29 cellular contexts compared by ENCODE assay signal in genomic region chr4:73034896-73035295, GRCh38.
"Had no signal": no experiment of that assay in that cellular context is flagged by ENCODE, and none has a peak within 500 bp of the region (broad histone marks: within the 10 kb centered on the region; RNA-seq: fewer than 3 reads in every experiment).

No MANE protein-coding gene starts in this region.

- H3K4me3 ChIP-seq: gastrocnemius medialis, psoas muscle, sigmoid colon, tibial nerve had no signal

- DNase-seq: activated CD4-positive, alpha-beta T cell treated with anti-CD3 and anti-CD28 coated beads for 4 hours; activated CD4-positive, alpha-beta T cell treated with anti-CD3 and anti-CD28 coated beads, Interleukin-2, amount 50 U/mL, for 4 hours; activated effector memory CD4-positive, alpha-beta T cell treated with Interleukin-2 at 50 U/mL for 16 hours; activated naive CD4-positive, alpha-beta T cell treated with Interleukin-2 at 50 U/mL for 16 hours; amniotic stem cell; central memory CD4-positive, alpha-beta T cell; gastrocnemius medialis; glutamatergic neuron; kidney; left colon; mammary epithelial cell; naive thymus-derived CD8-positive, alpha-beta T cell; occipital lobe; psoas muscle; sigmoid colon; stimulated activated CD4-positive, alpha-beta T cell treated with anti-CD3 and anti-CD28 coated beads, Interleukin-15, amount 100 ng/mL, for 24 hours; stimulated activated CD4-positive, alpha-beta T cell treated with anti-CD3 and anti-CD28 coated beads, Interleukin-2, amount 100 ng/mL, for 24 hours; stimulated activated naive B cell treated with anti-CD40 and anti-IgM and Interleukin-4, amounts not matched to agents 10 μg/mL and 1 μg/mL and 100 μg/mL, for 72 hours; SW 1271; T-helper 9 cell had no signal

- H3K79me2 ChIP-seq: parathyroid adenoma had no signal

- H2AFZ ChIP-seq: parathyroid adenoma had no signal

- FAIRE-seq: astrocyte, kidney, TTC549 had no signal

- H3K27ac ChIP-seq: gastrocnemius medialis, parathyroid adenoma, psoas muscle, sigmoid colon, tibial nerve, VCaP had no signal

- H3K27ac Mint-ChIP-seq: activated naive CD8-positive, alpha-beta T cell; dendritic cell treated with granulocyte-macrophage colony-stimulating factor and Interleukin-4, amounts not matched to agents 40 ng/mL and 50 ng/mL, for 4 days; naive thymus-derived CD8-positive, alpha-beta T cell; stimulated activated naive B cell treated with anti-CD40 and anti-IgM and Interleukin-4, amounts not matched to agents 10 μg/mL and 1 μg/mL and 100 μg/mL, for 72 hours; T-helper 1 cell treated with Interleukin-12 subunit alpha and Interleukin-12 subunit beta and Interleukin-4 antibody, amounts not matched to agents 30 μg/mL and 1 μg/mL, for 36 hours had no signal

- ATAC-seq: gastrocnemius medialis; left colon; naive thymus-derived CD8-positive, alpha-beta T cell; psoas muscle; stimulated activated naive B cell treated with anti-CD40 and anti-IgM and Interleukin-4, amounts not matched to agents 10 μg/mL and 1 μg/mL and 100 μg/mL, for 72 hours had no signal

- H3K4me3 Mint-ChIP-seq: activated naive CD8-positive, alpha-beta T cell; dendritic cell treated with granulocyte-macrophage colony-stimulating factor and Interleukin-4, amounts not matched to agents 40 ng/mL and 50 ng/mL, for 4 days; naive thymus-derived CD8-positive, alpha-beta T cell; neural crest cell; stimulated activated naive B cell treated with anti-CD40 and anti-IgM and Interleukin-4, amounts not matched to agents 10 μg/mL and 1 μg/mL and 100 μg/mL, for 72 hours; T-helper 1 cell treated with Interleukin-12 subunit alpha and Interleukin-12 subunit beta and Interleukin-4 antibody, amounts not matched to agents 30 μg/mL and 1 μg/mL, for 36 hours had no signal

- H3K27me3 Mint-ChIP-seq: activated naive CD8-positive, alpha-beta T cell had no signal

- H3K4me1 ChIP-seq: gastrocnemius medialis, parathyroid adenoma, psoas muscle, sigmoid colon, tibial nerve had no signal

- H3K4me1 Mint-ChIP-seq: neural crest cell; stimulated activated naive B cell treated with anti-CD40 and anti-IgM and Interleukin-4, amounts not matched to agents 10 μg/mL and 1 μg/mL and 100 μg/mL, for 72 hours had no signal

- H3K36me3 ChIP-seq: gastrocnemius medialis, sigmoid colon, tibial nerve had no signal

- H3K36me3 Mint-ChIP-seq: activated naive CD8-positive, alpha-beta T cell; naive thymus-derived CD8-positive, alpha-beta T cell had no signal

- H3K9ac ChIP-seq: parathyroid adenoma had no signal

- H3K27me3 ChIP-seq: gastrocnemius medialis, sigmoid colon, tibial nerve had no signal
